Comparison of ENCODE assay signal across 14 cellular contexts in the genomic region with DNA sequence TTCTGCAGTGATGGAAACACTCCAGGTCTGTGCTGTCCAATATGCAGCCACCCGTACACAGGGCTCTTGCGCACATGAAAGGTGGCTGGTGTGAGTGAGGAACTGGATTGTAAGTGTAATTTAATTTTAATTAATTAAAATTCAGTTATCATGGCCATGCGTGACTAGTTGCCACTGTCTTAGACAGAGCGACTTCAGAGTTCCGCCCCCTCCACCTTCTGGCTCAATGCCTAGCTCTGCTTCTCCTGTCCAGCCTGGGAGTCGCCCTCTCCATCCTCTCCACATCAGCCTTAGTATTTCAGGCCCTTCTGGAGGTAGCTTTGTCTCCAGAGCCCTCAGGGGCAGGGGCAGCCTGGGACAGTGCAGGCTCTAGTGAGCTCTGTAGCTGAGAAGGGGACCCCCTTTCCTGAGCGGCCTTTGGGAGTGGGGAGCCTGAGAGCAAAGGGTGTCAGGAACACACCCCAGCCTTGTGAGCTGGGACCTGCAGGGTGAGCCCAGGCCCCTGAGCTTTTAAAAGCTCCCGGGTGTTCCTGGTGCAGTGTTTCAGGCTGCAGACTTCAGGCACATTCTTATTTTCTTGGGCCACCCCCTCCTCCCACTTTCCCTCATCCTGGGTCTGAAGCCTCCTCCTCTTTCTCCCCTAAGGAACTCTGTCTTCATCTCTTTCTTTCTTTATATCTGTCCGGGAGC.
DNase-seq lines count a peak whose midpoint lies in the region; ATAC-seq and TF ChIP-seq lines count a peak whose summit lies in the region.
"Had no signal": no experiment of that assay in that cellular context is flagged by ENCODE, and none has a peak within 500 bp of the region (broad histone marks: within the 10 kb centered on the region; RNA-seq: fewer than 3 reads in every experiment).

No MANE protein-coding gene starts in this region.

- H3K27me3 Mint-ChIP-seq in CD14-positive monocyte (ENCODE audit: low read depth in 3 of 3) (peaks cover 0 to 2% (median 1%) of the 10 kb centered on the region in 3 donors), memory B cell (no peaks in the 10 kb centered on the region), nephron progenitor cell (ENCODE audit: low read depth, poor library complexity) (peaks cover 25% of the 10 kb centered on the region)
- peaks cover 3% of the 10 kb centered on the region for H3K27me3 Mint-ChIP-seq in activated CD8-positive, alpha-beta T cell treated with anti-CD3 and anti-CD28 coated beads for 36 hours
- H3K27me3 Mint-ChIP-seq: activated CD4-positive, alpha-beta memory T cell treated with anti-CD3 and anti-CD28 coated beads for 36 hours had no signal

- TF ChIP-seq CTCF in CD14-positive monocyte (IDR thresholded peaks at IDR 0.05): no peak
- no peak for TF ChIP-seq CTCF in activated CD8-positive, alpha-beta T cell treated with anti-CD3 and anti-CD28 coated beads for 36 hours (IDR thresholded peaks at IDR 0.05)
- no peak for TF ChIP-seq CTCF in nephron progenitor cell (IDR thresholded peaks at IDR 0.05)

- DNase-seq in 8988T: peak; percentile 5
- DNase-seq in CD14-positive monocyte (ENCODE audit: low spot score): no peak
- no peak for DNase-seq in activated CD8-positive, alpha-beta T cell treated with anti-CD3 and anti-CD28 coated beads for 36 hours
- DNase-seq in memory B cell (ENCODE audit: low spot score in 2 of 2): no peak
- no peak for DNase-seq in nephron progenitor cell
- no peak for DNase-seq in SHP77 treated with DMSO at 0.1 percent for 48 hours (lab: John Stamatoyannopoulos, UW)
- DNase-seq: effector CD8-positive, alpha-beta T cell; GM23248; NCI-H1105; NCI-H2107; NCI-H510A treated with DMSO at 0.1 percent for 48 hours had no signal

- POLR2A ChIA-PET in activated CD8-positive, alpha-beta T cell treated with anti-CD3 and anti-CD28 coated beads for 36 hours (lab: Charles Lee): interaction anchor here (0.6 to 1.5 kb wide), 6 partner anchors 9 to 127 kb away, joined by 3 to 8 read pairs (median 4); partner anchors contain the start of gene IRF8

- intact Hi-C loops in CD14-positive monocyte (cut with micrococcal nuclease): no loop called here
- intact Hi-C loops in activated CD8-positive, alpha-beta T cell treated with anti-CD3 and anti-CD28 coated beads for 36 hours (cut with micrococcal nuclease): no loop called here

- no peaks in the 10 kb centered on the region for H3K9me3 Mint-ChIP-seq in CD14-positive monocyte
- peaks cover 4% of the 10 kb centered on the region for H3K9me3 Mint-ChIP-seq in activated CD8-positive, alpha-beta T cell treated with anti-CD3 and anti-CD28 coated beads for 36 hours
- no peaks in the 10 kb centered on the region for H3K9me3 Mint-ChIP-seq in memory B cell
- no peaks in the 10 kb centered on the region for H3K9me3 Mint-ChIP-seq in nephron progenitor cell
- H3K9me3 Mint-ChIP-seq: activated CD4-positive, alpha-beta memory T cell treated with anti-CD3 and anti-CD28 coated beads for 36 hours; mesothelial cell of epicardium had no signal

- CTCF ChIA-PET in activated CD8-positive, alpha-beta T cell treated with anti-CD3 and anti-CD28 coated beads for 36 hours (lab: Charles Lee): interaction anchor here (1.3 to 5.1 kb wide), 3 partner anchors 11 to 179 kb away, joined by 3 to 43 read pairs (median 12); no protein-coding TSS in a partner anchor

- H3K4me3 Mint-ChIP-seq in CD14-positive monocyte (peak overlapping the region; percentile 1 to 68), memory B cell (no peak overlapping the region), nephron progenitor cell (no peak overlapping the region)
- no peak overlapping the region for H3K4me3 Mint-ChIP-seq in activated CD8-positive, alpha-beta T cell treated with anti-CD3 and anti-CD28 coated beads for 36 hours
- H3K4me3 Mint-ChIP-seq: activated CD4-positive, alpha-beta memory T cell treated with anti-CD3 and anti-CD28 coated beads for 36 hours; mesothelial cell of epicardium had no signal

- H3K4me1 Mint-ChIP-seq in CD14-positive monocyte (peaks cover 31% of the 10 kb centered on the region), memory B cell (peaks cover 47% of the 10 kb centered on the region), nephron progenitor cell (peaks cover 17% of the 10 kb centered on the region)
- peaks cover 41% of the 10 kb centered on the region for H3K4me1 Mint-ChIP-seq in activated CD8-positive, alpha-beta T cell treated with anti-CD3 and anti-CD28 coated beads for 36 hours (ENCODE audit: low read depth)

- no peaks in the 10 kb centered on the region for H3K36me3 Mint-ChIP-seq in CD14-positive monocyte
- no peaks in the 10 kb centered on the region for H3K36me3 Mint-ChIP-seq in activated CD8-positive, alpha-beta T cell treated with anti-CD3 and anti-CD28 coated beads for 36 hours (ENCODE audit: low read depth)
- H3K36me3 Mint-ChIP-seq in memory B cell: no peaks in the 10 kb centered on the region
- H3K36me3 Mint-ChIP-seq in nephron progenitor cell (ENCODE audit: low read depth): no peaks in the 10 kb centered on the region
- H3K36me3 Mint-ChIP-seq: activated CD4-positive, alpha-beta memory T cell treated with anti-CD3 and anti-CD28 coated beads for 36 hours; mesothelial cell of epicardium had no signal

- ATAC-seq in activated CD8-positive, alpha-beta T cell treated with anti-CD3 and anti-CD28 coated beads for 36 hours: no peak
- ATAC-seq in memory B cell (ENCODE audit: low read depth) (no peak), HG03139 (IDR thresholded peaks at IDR 0.05; ENCODE audit: unreplicated experiment) (no peak)

- H3K27ac Mint-ChIP-seq in CD14-positive monocyte (peak overlapping the region in 4 of 7 donors; percentile 7 to 64 (median 48)), memory B cell (peak overlapping the region; percentile 9), nephron progenitor cell (no peak overlapping the region)
- peak overlapping the region; percentile 30 for H3K27ac Mint-ChIP-seq in activated CD8-positive, alpha-beta T cell treated with anti-CD3 and anti-CD28 coated beads for 36 hours
- H3K27ac Mint-ChIP-seq: mesothelial cell of epicardium had no signal

Comparison
In these comparisons a context has a peak if more than half of its experiments do, and no peak if none do; other contexts are left out.
1. H3K4me3 Mint-ChIP-seq: peak in CD14-positive monocyte (2 of 2); none in activated CD8-positive, alpha-beta T cell treated with anti-CD3 and anti-CD28 coated beads for 36 hours (single experiment), memory B cell (single experiment) and nephron progenitor cell (single experiment).